28 cellular contexts compared by ENCODE assay signal in genomic region chr12:131482199-131482598, GRCh38.
"Had no signal": no experiment of that assay in that cellular context is flagged by ENCODE, and none has a peak within 500 bp of the region (broad histone marks: within the 10 kb centered on the region; RNA-seq: fewer than 3 reads in every experiment).

No MANE protein-coding gene starts in this region.

- DNase-seq: hippocampal formation; immature natural killer cell; kidney; left colon; left lung; lower lobe of right lung; mammary epithelial cell; mesenchymal stem cell; naive B cell; natural killer cell; nephron progenitor cell; ovary; right lobe of liver; stimulated activated CD4-positive, alpha-beta T cell treated with anti-CD3 and anti-CD28 coated beads, Interleukin-12 subunit alpha, Interleukin-12 subunit beta, amount 100 ng/mL, for 4 hours; stimulated activated CD4-positive, alpha-beta T cell treated with anti-CD3 and anti-CD28 coated beads, Interleukin-15, amount 100 ng/mL, for 24 hours; stimulated activated CD4-positive, alpha-beta T cell treated with anti-CD3 and anti-CD28 coated beads, Interleukin-2, amount 100 ng/mL, for 24 hours; stimulated activated CD4-positive, alpha-beta T cell treated with anti-CD3 and anti-CD28 coated beads, Interleukin-4, amount 100 ng/mL, for 1 hour; stimulated activated naive CD4-positive, alpha-beta T cell; tibial artery; trophoblast cell; upper lobe of right lung had no signal

- ATAC-seq: left colon, left lung, lower lobe of right lung, natural killer cell, upper lobe of right lung had no signal

- H3K27ac ChIP-seq: left lung, lower lobe of right lung, neural progenitor cell, ovary, right atrium auricular region, right lobe of liver, suprapubic skin, thoracic aorta, tibial artery, upper lobe of right lung had no signal

- H3K4me2 ChIP-seq: neural progenitor cell, smooth muscle cell had no signal

- H3K4me1 ChIP-seq: left lung, lower lobe of right lung, neural progenitor cell, right atrium auricular region, right lobe of liver, tibial artery, upper lobe of right lung had no signal

- FAIRE-seq: islet of Langerhans, kidney, urothelium cell line had no signal

- H3K36me3 ChIP-seq: left lung, lower lobe of right lung, neural progenitor cell, ovary, right atrium auricular region, right lobe of liver, suprapubic skin, thoracic aorta, tibial artery, upper lobe of right lung had no signal

- H3K9ac ChIP-seq: neural progenitor cell had no signal

- H2AFZ ChIP-seq: neural progenitor cell had no signal

- H3K27me3 ChIP-seq: left lung, neural progenitor cell, ovary, right atrium auricular region, right lobe of liver, suprapubic skin, upper lobe of right lung had no signal

- H3K4me3 ChIP-seq: left lung, lower lobe of right lung, neural progenitor cell, ovary, right atrium auricular region, right lobe of liver, smooth muscle cell, suprapubic skin, thoracic aorta, tibial artery, upper lobe of right lung had no signal

- H3K9me3 ChIP-seq: left lung, lower lobe of right lung, ovary, right atrium auricular region, right lobe of liver, suprapubic skin, thoracic aorta, tibial artery, upper lobe of right lung had no signal
